Comparison of ENCODE assay signal across 8 cellular contexts in genomic region chr17:8294814-8295316, GRCh38. TPM values are rescaled to one million over a fixed set of nuclear protein-coding genes. Genes with fewer than 3 reads are reported as not detected.
A peak's percentile ranks its signal among the peaks of the same experiment; 100 is the strongest.
DNase-seq lines count a peak whose midpoint lies in the region; ATAC-seq and TF ChIP-seq lines count a peak whose summit lies in the region.

No MANE protein-coding gene starts in this region.

- H3K27ac ChIP-seq in rectal smooth muscle tissue (ENCODE audit: low read depth, low read length), result peak overlapping the region; percentile 91

- peaks cover 6% of the 10 kb centered on the region for H3K4me1 ChIP-seq in rectal smooth muscle tissue (ENCODE audit: control insufficient read depth, insufficient read depth, low read length)

- CTCF ChIA-PET in activated B cell treated with CpG ODN at 0.5 μM for 24 hours (lab: Charles Lee), result interaction anchor here (1.0 to 1.9 kb wide), 7 partner anchors 71 to 235 kb away, joined by 3 to 13 read pairs (median 3); no protein-coding TSS in a partner anchor

- peak overlapping the region; percentile 92 for H3K4me3 Mint-ChIP-seq in activated B cell treated with CpG ODN at 0.5 μM for 24 hours

- no peaks in the 10 kb centered on the region for H3K27me3 ChIP-seq in rectal smooth muscle tissue (ENCODE audit: control insufficient read depth, insufficient read depth, low read length)

- H3K4me3 ChIP-seq in GM12865 (ENCODE audit: low read depth, low read length) (peak overlapping the region; percentile 84), rectal smooth muscle tissue (ENCODE audit: low read length) (peak overlapping the region; percentile 79)

- H3K27me3 Mint-ChIP-seq in activated B cell treated with CpG ODN at 0.5 μM for 24 hours, result no peaks in the 10 kb centered on the region

- H3K36me3 ChIP-seq in rectal smooth muscle tissue (ENCODE audit: control insufficient read depth, insufficient read depth, low read length), result no peaks in the 10 kb centered on the region

- POLR2A ChIA-PET in activated B cell treated with CpG ODN at 0.5 μM for 24 hours (lab: Charles Lee), result interaction anchor here (0.6 to 4.4 kb wide), 35 partner anchors 18 to 1053 kb away, joined by 3 to 108 read pairs (median 4); partner anchors contain the start of genes BORCS6, CTC1, GABARAP and KRABD2

- intact Hi-C loops in activated B cell treated with CpG ODN at 0.5 μM for 24 hours (cut with micrococcal nuclease) (loop anchor here (1.0 kb wide), 5 partner anchors 46 to 156 kb away; partner anchors contain the start of genes BORCS6 and PFAS), Right ventricle myocardium superior (cut with DNase I) (loop anchor here (10.0 kb wide), 2 partner anchors 50 to 220 kb away; partner anchors contain the start of genes CTC1 and PFAS)

- H3K9me3 Mint-ChIP-seq in activated B cell treated with CpG ODN at 0.5 μM for 24 hours, result no peaks in the 10 kb centered on the region

- H3K9ac ChIP-seq in rectal smooth muscle tissue (ENCODE audit: low read length), result peak overlapping the region; percentile 57

- H3K36me3 Mint-ChIP-seq in activated B cell treated with CpG ODN at 0.5 μM for 24 hours (ENCODE audit: low read depth), result peaks cover 2% of the 10 kb centered on the region

- H3K27ac Mint-ChIP-seq in activated B cell treated with CpG ODN at 0.5 μM for 24 hours, result peak overlapping the region; percentile 86

- ATAC-seq in activated B cell treated with CpG ODN at 0.5 μM for 24 hours (ENCODE audit: low read depth), result no peak
- peak; percentile 32 for ATAC-seq in Right ventricle myocardium superior (ENCODE audit: poor library complexity)
- no peak for ATAC-seq in GM18868 (IDR thresholded peaks at IDR 0.05; ENCODE audit: unreplicated experiment)

- peaks cover 30% of the 10 kb centered on the region for H3K4me1 Mint-ChIP-seq in activated B cell treated with CpG ODN at 0.5 μM for 24 hours

- DNase-seq in GM12865 (ENCODE audit: low read depth) (peak; percentile 17), activated B cell treated with CpG ODN at 0.5 μM for 24 hours (no peak), Right ventricle myocardium superior (no peak), NCI-H2029 treated with DMSO at 0.1 percent for 48 hours (lab: John Stamatoyannopoulos, UW) (no peak), AG20443 (ENCODE audit: low spot score) (no peak), amygdala (lab: John Stamatoyannopoulos, UW) (no peak)

- TF ChIP-seq CTCF in GM12865 (IDR thresholded peaks at IDR 0.05; ENCODE audit: insufficient read depth, low read depth, low read length, missing control alignments), result no peak
- TF ChIP-seq CTCF in activated B cell treated with CpG ODN at 0.5 μM for 24 hours (IDR thresholded peaks at IDR 0.05), result no peak

RNA-seq across cellular contexts. Expression of gene SLC25A35, which starts 0.3 kb away (rescaled TPM):
- total RNA-seq in activated B cell treated with CpG ODN at 0.5 μM for 24 hours, result 6.7 and 7.3 TPM in 2 replicates
- 1.00 TPM for total RNA-seq in Right ventricle myocardium superior

RNA-seq across cellular contexts. Expression of gene RANGRF, which starts 6.4 kb away (rescaled TPM):
- total RNA-seq in activated B cell treated with CpG ODN at 0.5 μM for 24 hours (50.1 and 50.9 TPM in 2 replicates), Right ventricle myocardium superior (23.2 TPM)

RNA-seq across cellular contexts. Expression of gene ARHGEF15, which starts 15.2 kb away (rescaled TPM):
- total RNA-seq in activated B cell treated with CpG ODN at 0.5 μM for 24 hours, result not detected in 2 replicates
- 17.2 TPM for total RNA-seq in Right ventricle myocardium superior

RNA-seq across cellular contexts. Expression of gene ODF4, which starts 44.8 kb away (rescaled TPM):
- not detected in 2 replicates for total RNA-seq in activated B cell treated with CpG ODN at 0.5 μM for 24 hours
- not detected for total RNA-seq in Right ventricle myocardium superior

RNA-seq across cellular contexts. Expression of gene PFAS, which starts 45.8 kb away (rescaled TPM):
- total RNA-seq in activated B cell treated with CpG ODN at 0.5 μM for 24 hours, result 121 and 126 TPM in 2 replicates
- total RNA-seq in Right ventricle myocardium superior, result 10.0 TPM

Comparison
In these comparisons a context has a peak if more than half of its experiments do, and no peak if none do; other contexts are left out.
1. RNA of gene ARHGEF15, which starts 15.2 kb away (total RNA-seq): 17.2 TPM in Right ventricle myocardium superior (single experiment); not detected in activated B cell treated with CpG ODN at 0.5 μM for 24 hours; every median in the first group is over 10 times any median in the second.